In genomic region chr15:39110746-39111145, GRCh38 we compare ENCODE assay signal across 23 cellular contexts.
"Had no signal": no experiment of that assay in that cellular context is flagged by ENCODE, and none has a peak within 500 bp of the region (broad histone marks: within the 10 kb centered on the region; RNA-seq: fewer than 3 reads in every experiment).

No MANE protein-coding gene starts in this region.

- H3K36me3 Mint-ChIP-seq: activated CD4-positive, alpha-beta memory T cell treated with anti-CD3 and anti-CD28 coated beads for 36 hours; activated naive CD8-positive, alpha-beta T cell had no signal

- DNase-seq: activated CD4-positive, alpha-beta memory T cell treated with anti-CD3 and anti-CD28 coated beads for 36 hours; activated CD4-positive, alpha-beta T cell treated with anti-CD3 and anti-CD28 coated beads for 48 hours; activated CD4-positive, CD25-positive, alpha-beta regulatory T cell treated with anti-CD3 and anti-CD28 coated beads, Interleukin-2, amount 50 U/mL, for 72 hours; activated CD8-positive, alpha-beta memory T cell treated with anti-CD3 and anti-CD28 coated beads for 24 hours; activated effector memory CD4-positive, alpha-beta T cell treated with anti-CD3 and anti-CD28 coated beads, Interleukin-2, amount 50 U/mL, for 16 hours; activated naive CD4-positive, alpha-beta T cell treated with Interleukin-2 at 50 U/mL for 16 hours; activated T-cell treated with anti-CD3 and anti-CD28 coated beads, Interleukin-2, amount 50 U/mL, for 4 hours; amygdala; cerebellar nuclear complex; Kasumi-1; KBM-7; NCI-H1092; NCI-H1417; NCI-H1930; NCI-H2171 treated with DMSO at 0.1 percent for 48 hours; NCI-H510A; NCI-H526 treated with DMSO at 0.1 percent for 48 hours; NCI-H82; RPMI8226 had no signal

- H3K9me3 Mint-ChIP-seq: activated CD4-positive, alpha-beta memory T cell treated with anti-CD3 and anti-CD28 coated beads for 36 hours; T-helper 1 cell treated with Interleukin-12 subunit alpha and Interleukin-12 subunit beta and Interleukin-4 antibody, amounts not matched to agents 30 μg/mL and 1 μg/mL, for 36 hours had no signal

- H3K4me3 Mint-ChIP-seq: activated CD4-positive, alpha-beta memory T cell treated with anti-CD3 and anti-CD28 coated beads for 36 hours; activated naive CD8-positive, alpha-beta T cell; activated T-cell treated with anti-CD3 and anti-CD28 coated beads, Interleukin-2, amount 50 U/mL, for 4 hours; T-helper 1 cell treated with Interleukin-12 subunit alpha and Interleukin-12 subunit beta and Interleukin-4 antibody, amounts not matched to agents 30 μg/mL and 1 μg/mL, for 36 hours; WTC11 had no signal

- H3K27ac Mint-ChIP-seq: activated CD4-positive, alpha-beta memory T cell treated with anti-CD3 and anti-CD28 coated beads for 36 hours; activated naive CD8-positive, alpha-beta T cell; T-helper 1 cell treated with Interleukin-12 subunit alpha and Interleukin-12 subunit beta and Interleukin-4 antibody, amounts not matched to agents 30 μg/mL and 1 μg/mL, for 36 hours; WTC11 had no signal

- H3K4me1 Mint-ChIP-seq: WTC11 had no signal

- ATAC-seq: activated T-cell treated with anti-CD3 and anti-CD28 coated beads, Interleukin-2, amount 50 U/mL, for 4 hours; Right ventricle myocardium inferior; WTC11 had no signal
